In the genomic region with DNA sequence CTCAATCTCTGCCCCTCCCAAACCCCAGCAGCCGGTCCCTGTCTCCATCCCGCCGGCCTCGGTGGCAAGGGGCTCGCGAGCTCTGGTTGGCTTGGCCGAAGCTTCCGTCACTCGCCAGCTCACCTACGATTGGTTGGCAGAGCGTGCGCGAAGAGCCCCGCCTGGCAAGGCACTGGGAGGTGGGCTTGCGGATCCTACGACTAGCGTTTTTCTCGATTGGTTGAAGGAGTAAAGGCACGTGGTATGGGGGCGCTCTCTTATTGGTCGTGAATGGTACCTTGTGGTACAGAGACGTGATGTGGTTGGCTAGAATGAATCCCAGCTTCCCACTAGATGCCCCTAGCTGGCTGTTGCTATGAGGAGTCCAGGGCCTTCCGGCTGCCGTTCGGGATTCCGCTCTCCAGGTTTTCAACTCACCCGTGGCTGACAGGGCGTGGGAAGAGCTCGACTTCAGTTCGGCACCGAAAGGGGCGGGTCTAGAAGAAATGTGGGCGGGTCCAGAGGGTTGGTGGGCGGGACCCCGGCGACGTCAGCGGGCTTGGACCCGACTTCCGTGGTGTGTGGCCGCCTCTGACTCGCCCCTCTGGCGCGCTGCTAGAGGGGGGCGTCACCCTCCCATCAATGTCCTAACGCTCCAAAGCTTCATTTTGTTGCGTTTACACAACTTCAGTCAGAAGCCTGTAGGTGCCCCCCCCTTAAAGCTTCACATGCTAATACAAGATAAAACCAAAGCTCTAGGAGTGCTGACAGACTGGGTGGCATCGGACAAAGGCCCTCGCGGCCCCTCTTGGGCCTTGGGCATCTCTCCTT, we compare ENCODE assay signal across 8 cellular contexts. TPM values are rescaled to one million over a fixed set of nuclear protein-coding genes. Genes with fewer than 3 reads are reported as not detected.
A peak's percentile ranks its signal among the peaks of the same experiment; 100 is the strongest.
DNase-seq lines count a peak whose midpoint lies in the region; ATAC-seq and TF ChIP-seq lines count a peak whose summit lies in the region.

No MANE protein-coding gene starts in this region.

- TF ChIP-seq CTCF in fibroblast of the aortic adventitia (IDR thresholded peaks at IDR 0.05; ENCODE audit: insufficient read depth, low read length) = no peak

- DNase-seq in HAP-1 (ENCODE audit: low spot score in 2 of 2) (peak; percentile 96 to 97), MG63 (peak; percentile 99), SHP77 (lab: John Stamatoyannopoulos, UW) (peak; percentile 100), activated gamma-delta T cell (lab: John Stamatoyannopoulos, UW) (peak; percentile 94), fibroblast of the aortic adventitia (ENCODE audit: low read depth) (peak; percentile 100)
- DNase-seq in natural killer cell treated with Interleukin-12 subunit alpha and Interleukin-12 subunit beta and Interleukin-15 and Interleukin-18, amount 100 ng/mL, for 72 hours (ENCODE audit: low spot score) = peak; percentile 99
- peak; percentile 100 for DNase-seq in stimulated activated naive CD4-positive, alpha-beta T cell treated with Interleukin-2 at 50 U/mL for 16 hours (lab: John Stamatoyannopoulos, UW)

- H3K4me3 Mint-ChIP-seq in natural killer cell treated with Interleukin-12 subunit alpha and Interleukin-12 subunit beta and Interleukin-15 and Interleukin-18, amount 100 ng/mL, for 72 hours = peak overlapping the region; percentile 96

- H3K9me3 ChIP-seq in ES-I3 (ENCODE audit: control insufficient read depth, insufficient read depth, low read length) = no peaks in the 10 kb centered on the region
- H3K9me3 ChIP-seq in HAP-1 = 0 out of 2 replicates have a peak, but pooled peaks cover 2% of the 10 kb centered on the region
- no peaks in the 10 kb centered on the region for H3K9me3 ChIP-seq in MG63

- H3K4me3 ChIP-seq in HAP-1 = peak overlapping the region; percentile 73
- peak overlapping the region; percentile 86 for H3K4me3 ChIP-seq in MG63
- peak overlapping the region; percentile 91 for H3K4me3 ChIP-seq in fibroblast of the aortic adventitia (ENCODE audit: low read depth, low read length)

- peak overlapping the region; percentile 99 for H3K9ac ChIP-seq in ES-I3 (ENCODE audit: low read depth, low read length)

- no peaks in the 10 kb centered on the region for H3K36me3 ChIP-seq in ES-I3 (ENCODE audit: insufficient read depth, low read length)
- no peaks in the 10 kb centered on the region for H3K36me3 ChIP-seq in HAP-1 (replicated peaks)
- no peaks in the 10 kb centered on the region for H3K36me3 ChIP-seq in MG63

- H3K27me3 ChIP-seq in HAP-1 (ENCODE audit: low read depth) (peaks cover 2% of the 10 kb centered on the region; the same call in 1 of the 2 replicates), MG63 (no peaks in the 10 kb centered on the region)

- peaks cover 21 to 28% of the 10 kb centered on the region in 2 donors for H3K4me1 Mint-ChIP-seq in natural killer cell treated with Interleukin-12 subunit alpha and Interleukin-12 subunit beta and Interleukin-15 and Interleukin-18, amount 100 ng/mL, for 72 hours (ENCODE audit: low read depth in 2 of 2)

- H3K36me3 Mint-ChIP-seq in natural killer cell treated with Interleukin-12 subunit alpha and Interleukin-12 subunit beta and Interleukin-15 and Interleukin-18, amount 100 ng/mL, for 72 hours = no peaks in the 10 kb centered on the region

- H3K27me3 Mint-ChIP-seq in natural killer cell treated with Interleukin-12 subunit alpha and Interleukin-12 subunit beta and Interleukin-15 and Interleukin-18, amount 100 ng/mL, for 72 hours = peaks cover 10% of the 10 kb centered on the region in 2 donors

- no peaks in the 10 kb centered on the region for H3K9me3 Mint-ChIP-seq in natural killer cell treated with Interleukin-12 subunit alpha and Interleukin-12 subunit beta and Interleukin-15 and Interleukin-18, amount 100 ng/mL, for 72 hours

- in situ Hi-C loops in HAP-1 (cut with MboI; ENCODE audit: low sequenced_read_pairs) = no loop called here

- peak overlapping the region; percentile 95 for H3K27ac Mint-ChIP-seq in natural killer cell treated with Interleukin-12 subunit alpha and Interleukin-12 subunit beta and Interleukin-15 and Interleukin-18, amount 100 ng/mL, for 72 hours

- H3K4me1 ChIP-seq in ES-I3 (ENCODE audit: insufficient read depth, low read length) (peaks cover 9% of the 10 kb centered on the region; the same call in 1 of the 2 replicates), HAP-1 (peaks cover 4% of the 10 kb centered on the region)

- peak; percentile 87 to 92 for ATAC-seq in natural killer cell treated with Interleukin-12 subunit alpha and Interleukin-12 subunit beta and Interleukin-15 and Interleukin-18, amount 100 ng/mL, for 72 hours

RNA-seq across cellular contexts. Expression of gene RAP2A, which starts 0.8 kb away (rescaled TPM):
- total RNA-seq in MG63 (2014; rRNA removed; shearing (Covaris generic); ENCODE audit: low replicate concordance) = 17.4 and 21.3 TPM in 2 replicates
- 18.3 and 29.0 TPM in 2 replicates for total RNA-seq in fibroblast of the aortic adventitia (ENCODE audit: low replicate concordance)
- 10 to 100 TPM; 22.1 to 34.6 TPM for total RNA-seq in natural killer cell treated with Interleukin-12 subunit alpha and Interleukin-12 subunit beta and Interleukin-15 and Interleukin-18, amount 100 ng/mL, for 72 hours

Comparison
In these comparisons a context has a peak if more than half of its experiments do, and no peak if none do; other contexts are left out.
1. Peak in every context shown above with its lines: DNase-seq, ATAC-seq and H3K4me3 ChIP-seq.